Comparison of ENCODE assay signal across 1 cellular context in the genomic region with DNA sequence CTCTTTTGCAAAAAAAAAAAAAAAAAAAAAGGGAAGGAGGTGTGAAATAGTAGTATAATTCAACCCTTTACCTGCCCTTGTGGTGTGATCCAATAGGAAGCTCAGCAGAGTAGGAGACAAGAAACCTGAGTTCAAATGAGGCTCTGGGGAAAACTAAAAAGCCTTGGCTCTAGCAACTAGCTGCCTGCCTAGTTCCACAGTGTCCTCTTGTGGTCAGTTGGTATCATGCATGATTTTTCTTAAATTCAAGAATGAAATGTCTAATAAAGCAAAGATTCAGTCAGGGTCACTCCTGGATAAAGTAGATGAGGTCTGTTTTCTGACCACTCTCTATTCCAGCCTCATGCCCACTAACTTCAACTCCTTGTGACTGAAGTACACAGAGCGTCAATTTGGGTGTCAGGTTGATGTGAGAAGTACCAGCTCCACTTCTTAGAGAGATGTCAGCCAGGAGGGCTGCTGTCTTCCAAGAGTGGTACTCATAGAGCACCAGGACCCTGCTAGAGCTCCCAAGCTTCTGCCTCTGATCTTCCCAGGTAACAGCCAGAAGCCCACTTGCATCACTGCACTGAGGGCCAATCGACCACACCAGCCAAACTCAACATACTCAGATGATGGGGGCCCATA.
TF ChIP-seq lines count a peak whose summit lies in the region.

No MANE protein-coding gene starts in this region.

TF ChIP-seq in HCT116, 20 proteins besides CTCF, POLR2A, EP300 and RAD21 (continued from another document):
- TF ChIP-seq, protein P1, sequence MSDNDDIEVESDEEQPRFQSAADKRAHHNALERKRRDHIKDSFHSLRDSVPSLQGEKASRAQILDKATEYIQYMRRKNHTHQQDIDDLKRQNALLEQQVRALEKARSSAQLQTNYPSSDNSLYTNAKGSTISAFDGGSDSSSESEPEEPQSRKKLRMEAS (IDR thresholded peaks at IDR 0.05): no peak
- no peak for TF ChIP-seq ELF1 (IDR thresholded peaks at IDR 0.05; ENCODE audit: borderline replicate concordance, low read depth)
- no peak for TF ChIP-seq SRF (IDR thresholded peaks at IDR 0.05; ENCODE audit: low read depth)
- no peak for TF ChIP-seq EGR1 (IDR thresholded peaks at IDR 0.05; ENCODE audit: low read depth)
- no peak for TF ChIP-seq SP1 (IDR thresholded peaks at IDR 0.05; ENCODE audit: low read depth)
- no peak for TF ChIP-seq FOSL1 (IDR thresholded peaks at IDR 0.05; ENCODE audit: low read depth)
- TF ChIP-seq, protein P2, sequence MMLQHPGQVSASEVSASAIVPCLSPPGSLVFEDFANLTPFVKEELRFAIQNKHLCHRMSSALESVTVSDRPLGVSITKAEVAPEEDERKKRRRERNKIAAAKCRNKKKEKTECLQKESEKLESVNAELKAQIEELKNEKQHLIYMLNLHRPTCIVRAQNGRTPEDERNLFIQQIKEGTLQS (IDR thresholded peaks at IDR 0.05): no peak
TF ChIP-seq in HCT116: peak in this region for 0.
